ENCODE assay signal across 15 cellular contexts in genomic region chr2:236781933-236782788, GRCh38.
DNase-seq lines count a peak whose midpoint lies in the region; ATAC-seq and TF ChIP-seq lines count a peak whose summit lies in the region.
"Had no signal": no experiment of that assay in that cellular context is flagged by ENCODE, and none has a peak within 500 bp of the region (broad histone marks: within the 10 kb centered on the region; RNA-seq: fewer than 3 reads in every experiment).

No MANE protein-coding gene starts in this region.

- no TSS peak for BruUV-seq in mammary epithelial cell (replicated peaks; lab: Mats Ljungman, UMichigan)

- DNase-seq in NCI-H69 (lab: John Stamatoyannopoulos, UW) (peak; percentile 3), mammary epithelial cell (no peak), right lobe of liver (no peak), posterior vena cava (ENCODE audit: low spot score) (peak; percentile 19), GM13977 (ENCODE audit: low spot score) (no peak), psoas muscle (no peak), NCI-H510A (lab: John Stamatoyannopoulos, UW) (no peak)
- DNase-seq in stimulated activated CD4-positive, alpha-beta T cell treated with anti-CD3 and anti-CD28 coated beads, Interleukin-4, amount 100 ng/mL, for 4 hours, result no peak
- DNase-seq: CD8-positive, alpha-beta memory T cell; DMS 273 treated with DMSO at 0.1 percent for 48 hours; HCEC 1CT; NCI-H1436 treated with DMSO at 0.1 percent for 48 hours; NCI-H774; Peyer's patch; SHP77 had no signal

- dilution Hi-C loops in mammary epithelial cell (cut with HindIII; ENCODE audit: low sequenced_read_pairs), result no loop called here

- WGBS in mammary epithelial cell (ENCODE audit: low coverage, missing lambda C conversion rate), result 95% methylated on average over 17 of the region's 17 CpGs
- WGBS in right lobe of liver (ENCODE audit: insufficient coverage, low coverage, low lambda C conversion rate, missing lambda C conversion rate), result 62% methylated on average over 17 of the region's 17 CpGs
- WGBS in psoas muscle, 3 donors, result 51 to 68% (median 56%) methylated on average over 17 of the region's 17 CpGs

- H3K36me3 ChIP-seq in mammary epithelial cell (ENCODE audit: insufficient read depth, low read length) (no peaks in the 10 kb centered on the region), right lobe of liver (no peaks in the 10 kb centered on the region), psoas muscle (ENCODE audit: insufficient read depth in 1 of 2, low read depth in 1 of 2) (no peaks in the 10 kb centered on the region)
- H3K36me3 ChIP-seq: Peyer's patch had no signal

- H2AFZ ChIP-seq in mammary epithelial cell (ENCODE audit: low read depth, low read length), result peak overlapping the region; percentile 30

- no peak for TF ChIP-seq CTCF in mammary epithelial cell (conservative IDR thresholded peaks at IDR 0.05 in 1 of 2, IDR thresholded peaks at IDR 0.05 in 1 of 2; ENCODE audit: extremely low read depth in 1 of 2, insufficient read depth in 1 of 2, low read depth in 1 of 2, low read length in 2 of 2)
- no peak for TF ChIP-seq CTCF in right lobe of liver (IDR thresholded peaks at IDR 0.05)
- no peak for TF ChIP-seq CTCF in GM13977 (IDR thresholded peaks at IDR 0.05; ENCODE audit: extremely low read depth, insufficient read depth, missing control alignments)
- TF ChIP-seq CTCF in psoas muscle (IDR thresholded peaks at IDR 0.05), result no peak

- intact Hi-C loops in mammary epithelial cell (cut with micrococcal nuclease) (no loop called here), right lobe of liver (cut with DNase I) (no loop called here), posterior vena cava (cut with DNase I) (loop anchor here in 1 of 2 donors (10.0 kb wide), 1 partner anchor 207 kb away; no protein-coding TSS in a partner anchor), psoas muscle (cut with DNase I) (no loop called here)

- H4K20me1 ChIP-seq in mammary epithelial cell (ENCODE audit: insufficient read depth, low read length), result no peaks in the 10 kb centered on the region

- in situ Hi-C loops in mammary epithelial cell (cut with MboI; ENCODE audit: low sequenced_read_pairs in 2 of 2) (no loop called here), GM13977 (cut with MboI; ENCODE audit: low pct_unique_long_range_greater_than_20kb, low sequenced_read_pairs, unreplicated experiment) (no loop called here)

- H3K27me3 ChIP-seq in mammary epithelial cell (ENCODE audit: insufficient read depth, low read length) (no peaks in the 10 kb centered on the region), right lobe of liver (no peaks in the 10 kb centered on the region), psoas muscle (ENCODE audit: insufficient read depth in 3 of 3, low read length in 2 of 3) (no peaks in the 10 kb centered on the region)
- H3K27me3 ChIP-seq: Peyer's patch had no signal

- no peak overlapping the region for H3K9ac ChIP-seq in mammary epithelial cell (ENCODE audit: insufficient read depth, low read length)

- CTCF ChIA-PET in mammary epithelial cell (lab: Charles Lee; ENCODE audit: low non-redundant PET), result no interaction called here

- peak overlapping the region; percentile 59 for H3K27ac ChIP-seq in mammary epithelial cell (ENCODE audit: insufficient read depth, low read depth, low read length)
- peak overlapping the region in 2 of 3 donors; percentile 7 to 56 for H3K27ac ChIP-seq in right lobe of liver
- H3K27ac ChIP-seq in psoas muscle, result no peak overlapping the region
- H3K27ac ChIP-seq: Peyer's patch had no signal

- peaks cover 10% of the 10 kb centered on the region for H3K4me1 ChIP-seq in mammary epithelial cell (ENCODE audit: insufficient read depth, low read length)
- peaks cover 0 to 10% (median 0%) of the 10 kb centered on the region in 4 donors for H3K4me1 ChIP-seq in right lobe of liver
- H3K4me1 ChIP-seq in psoas muscle, result no peaks in the 10 kb centered on the region
- H3K4me1 ChIP-seq: Peyer's patch had no signal

- no peaks in the 10 kb centered on the region for H3K79me2 ChIP-seq in mammary epithelial cell (ENCODE audit: insufficient read depth, low read length)

- TF ChIP-seq POLR2A in right lobe of liver (IDR thresholded peaks at IDR 0.05), result no peak

- H3K9me3 ChIP-seq in mammary epithelial cell (replicated peaks; ENCODE audit: insufficient read depth, low read length) (no peaks in the 10 kb centered on the region), right lobe of liver (no peaks in the 10 kb centered on the region), psoas muscle (no peaks in the 10 kb centered on the region)
- H3K9me3 ChIP-seq: Peyer's patch had no signal

- H3K4me3 ChIP-seq in mammary epithelial cell (replicated peaks in 1 of 3; ENCODE audit: insufficient read depth in 1 of 3, low read depth in 2 of 3, low read length in 3 of 3) (no peak overlapping the region), right lobe of liver (no peak overlapping the region), psoas muscle (no peak overlapping the region)
- H3K4me3 ChIP-seq: Peyer's patch had no signal

- ATAC-seq in right lobe of liver, result peak in 3 of 4 donors; percentile 47 to 59 (median 54)
- no peak for ATAC-seq in psoas muscle

- H3K4me2 ChIP-seq in mammary epithelial cell (ENCODE audit: insufficient read depth, low read depth, low read length), result no peak overlapping the region

Comparison
In these comparisons a context has a peak if more than half of its experiments do, and no peak if none do; other contexts are left out.
1. DNase-seq: peak in NCI-H69 (single experiment) and posterior vena cava (single experiment); none in mammary epithelial cell (single experiment), right lobe of liver (0 of 3), GM13977 (single experiment), stimulated activated CD4-positive, alpha-beta T cell treated with anti-CD3 and anti-CD28 coated beads, Interleukin-4, amount 100 ng/mL, for 4 hours (0 of 2), psoas muscle (0 of 2) and NCI-H510A (single experiment).
2. ATAC-seq: peak in right lobe of liver (3 of 4); none in psoas muscle (0 of 4).